ENCODE assay signal across 1 cellular context in the genomic region with DNA sequence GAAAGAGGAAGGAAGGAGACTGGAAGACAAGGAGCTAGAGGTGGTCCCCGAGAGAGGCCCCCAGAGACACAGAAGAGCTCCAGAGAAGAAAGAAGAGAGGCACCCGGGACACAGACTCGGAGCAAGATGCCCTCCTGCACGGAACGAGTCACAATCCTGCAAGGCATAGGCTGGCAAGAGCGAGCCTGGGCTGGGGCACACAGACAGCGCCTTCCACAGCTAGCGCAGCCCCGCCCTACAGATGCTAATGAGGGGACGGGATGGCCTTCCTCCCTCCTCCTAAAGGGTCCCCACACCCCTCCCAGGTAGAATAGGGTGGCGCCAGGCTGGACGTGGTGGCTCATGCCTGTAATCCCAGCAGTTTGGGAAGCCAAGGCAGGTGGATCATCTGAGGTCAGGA.
TF ChIP-seq lines count a peak whose summit lies in the region.

No MANE protein-coding gene starts in this region.

TF ChIP-seq in IMR-90, 13 proteins besides CTCF, POLR2A, EP300 and RAD21:
- TF ChIP-seq MXI1 (IDR thresholded peaks at IDR 0.05; ENCODE audit: borderline replicate concordance, low read depth, low read length) (no peak), MAZ (IDR thresholded peaks at IDR 0.05; ENCODE audit: borderline replicate concordance, low read depth, low read length) (no peak), RCOR1 (IDR thresholded peaks at IDR 0.05; ENCODE audit: insufficient replicate concordance, low read length) (no peak), BHLHE40 (IDR thresholded peaks at IDR 0.05; ENCODE audit: low read depth, low read length) (no peak), CHD1 (IDR thresholded peaks at IDR 0.05; ENCODE audit: low read depth, low read length) (no peak), USF2 (IDR thresholded peaks at IDR 0.05; ENCODE audit: low read depth, low read length) (no peak), MAFK (IDR thresholded peaks at IDR 0.05; ENCODE audit: low read depth, low read length) (no peak)
TF ChIP-seq in IMR-90: peak in this region for 0.
